ENCODE assay signal across 1 cellular context in genomic region chr12:46609281-46609623, GRCh38.
TF ChIP-seq lines count a peak whose summit lies in the region.

No MANE protein-coding gene starts in this region.

TF ChIP-seq in HepG2, 621 proteins besides CTCF, POLR2A, EP300 and RAD21 (continued from another document):
- TF ChIP-seq ZNF407 (CRISPR knock-in tag; IDR thresholded peaks at IDR 0.05; ENCODE audit: not compliant biosample characterization), result no peak
- no peak for TF ChIP-seq ZNF792 (CRISPR knock-in tag; IDR thresholded peaks at IDR 0.05)
- no peak for TF ChIP-seq ZNF451 (CRISPR knock-in tag; IDR thresholded peaks at IDR 0.05)
- TF ChIP-seq NFIC (IDR thresholded peaks at IDR 0.05; ENCODE audit: low read length), result no peak
- no peak for TF ChIP-seq FOSL2 (CRISPR knock-in tag; IDR thresholded peaks at IDR 0.05)
- TF ChIP-seq TAF15 (IDR thresholded peaks at IDR 0.05; ENCODE audit: low read depth, low read length, poor library complexity, severe bottlenecking), result no peak
- no peak for TF ChIP-seq ZSCAN5A (CRISPR knock-in tag; IDR thresholded peaks at IDR 0.05; ENCODE audit: borderline replicate concordance)
- no peak for TF ChIP-seq GATAD2A (CRISPR knock-in tag; IDR thresholded peaks at IDR 0.05)
- no peak for TF ChIP-seq TEF (CRISPR knock-in tag; IDR thresholded peaks at IDR 0.05)
- TF ChIP-seq AGO1 (IDR thresholded peaks at IDR 0.05; ENCODE audit: low read depth, low read length, poor library complexity, severe bottlenecking), result no peak
- TF ChIP-seq ZNF460 (CRISPR knock-in tag; IDR thresholded peaks at IDR 0.05; ENCODE audit: borderline replicate concordance), result no peak
